Comparison of ENCODE assay signal across 8 cellular contexts in the genomic region with DNA sequence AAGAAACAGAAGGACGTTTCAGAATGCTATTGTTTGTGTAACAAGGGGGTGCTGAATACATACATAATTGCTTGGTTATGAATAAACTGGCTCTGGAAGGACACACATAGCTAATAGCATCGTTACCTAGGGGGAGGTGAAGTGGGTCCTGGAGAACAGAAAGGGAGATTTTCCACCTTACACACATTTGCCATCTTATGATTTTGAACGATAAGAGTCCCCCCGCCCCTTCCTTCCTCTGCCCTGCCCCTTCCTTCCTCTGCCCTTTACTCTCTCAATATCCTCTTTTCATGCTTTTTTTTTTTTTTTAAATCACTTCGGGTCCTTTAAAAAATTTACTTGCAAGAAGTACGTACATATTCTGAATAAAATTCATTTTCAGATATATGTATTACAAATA. TPM values are rescaled to one million over a fixed set of nuclear protein-coding genes. Genes with fewer than 3 reads are reported as not detected.
DNase-seq lines count a peak whose midpoint lies in the region; ATAC-seq and TF ChIP-seq lines count a peak whose summit lies in the region.

No MANE protein-coding gene starts in this region.

- no peaks in the 10 kb centered on the region for H3K9me2 ChIP-seq in MM.1S (replicated peaks; ENCODE audit: insufficient read depth, low read length)

- H3K36me3 ChIP-seq in A673 (ENCODE audit: insufficient read depth, low read length, poor library complexity, severe bottlenecking) (no peaks in the 10 kb centered on the region), MM.1S (replicated peaks; ENCODE audit: insufficient read depth, low read length) (no peaks in the 10 kb centered on the region)
- peaks cover 0 to 5% (median 0%) of the 10 kb centered on the region in 3 experiments for H3K36me3 ChIP-seq in naive thymus-derived CD4-positive, alpha-beta T cell (ENCODE audit: control insufficient read depth in 2 of 3, insufficient read depth in 3 of 3, low read length in 3 of 3)

- H3K4me3 ChIP-seq in A673 (ENCODE audit: low read depth, low read length, poor library complexity, severe bottlenecking) = peak overlapping the region; percentile 78
- peak overlapping the region; percentile 93 for H3K4me3 ChIP-seq in MM.1S (ENCODE audit: low read length)
- H3K4me3 ChIP-seq in naive thymus-derived CD4-positive, alpha-beta T cell (ENCODE audit: low read length) = peak overlapping the region; percentile 86

- peaks cover 36% of the 10 kb centered on the region for H3K79me2 ChIP-seq in MM.1S (ENCODE audit: low read length)

- no peaks in the 10 kb centered on the region for H3K9me3 Mint-ChIP-seq in activated T-cell treated with anti-CD3 and anti-CD28 coated beads, Interleukin-2, amount 50 U/mL, for 4 hours
- peaks cover 0 to 4% (median 0%) of the 10 kb centered on the region in 11 donors for H3K9me3 Mint-ChIP-seq in naive thymus-derived CD4-positive, alpha-beta T cell

- peak overlapping the region; percentile 98 for H3K4me2 ChIP-seq in MM.1S (ENCODE audit: low read depth, low read length)

- POLR2A ChIA-PET in A673 (lab: Charles Lee; ENCODE audit: low non-redundant PET) = interaction anchor here (0.7 kb wide), 1 partner anchor 347 kb away, joined by 3 read pairs; no protein-coding TSS in a partner anchor
- POLR2A ChIA-PET in naive thymus-derived CD4-positive, alpha-beta T cell (lab: Charles Lee) = interaction anchor here (1.2 to 2.8 kb wide), 6 partner anchors 45 to 162 kb away, joined by 3 to 12 read pairs (median 5); partner anchors contain the start of gene USP22

- peak overlapping the region; percentile 80 for H2AFZ ChIP-seq in MM.1S (ENCODE audit: low read length)

- peak; percentile 7 for DNase-seq in A673 (ENCODE audit: low spot score)
- peak; percentile 50 for DNase-seq in MM.1S
- peak; percentile 46 for DNase-seq in activated T-cell treated with anti-CD3 and anti-CD28 coated beads, Interleukin-2, amount 50 U/mL, for 4 hours
- DNase-seq in naive thymus-derived CD4-positive, alpha-beta T cell = peak in 7 of 9 donors; percentile 57 to 87 (median 72)
- no peak for DNase-seq in SW 1271 (lab: John Stamatoyannopoulos, UW)
- DNase-seq in head of caudate nucleus = no peak
- no peak for DNase-seq in NCI-H1092 (lab: John Stamatoyannopoulos, UW)

- H3K9me3 ChIP-seq in A673 (ENCODE audit: low read depth, low read length, poor library complexity, severe bottlenecking) (no peaks in the 10 kb centered on the region), MM.1S (replicated peaks; ENCODE audit: insufficient read depth, low read length) (no peaks in the 10 kb centered on the region)
- H3K9me3 ChIP-seq in naive thymus-derived CD4-positive, alpha-beta T cell (ENCODE audit: control insufficient read depth in 2 of 3, low read length in 3 of 3) = no peaks in the 10 kb centered on the region

- no peak overlapping the region for H3K27ac ChIP-seq in A673 (ENCODE audit: low read depth, low read length, poor library complexity, severe bottlenecking)
- H3K27ac ChIP-seq in MM.1S (ENCODE audit: low read length) = peak overlapping the region; percentile 78; the same call in 1 of the 2 replicates
- peak overlapping the region; percentile 84 for H3K27ac ChIP-seq in naive thymus-derived CD4-positive, alpha-beta T cell (ENCODE audit: low read depth, low read length)

- TF ChIP-seq CTCF in A673 (conservative IDR thresholded peaks at IDR 0.05; ENCODE audit: low read depth, low read length) (no peak), MM.1S (IDR thresholded peaks at IDR 0.05; ENCODE audit: low read length) (no peak)

- BruUV-seq in A673 (replicated peaks; lab: Mats Ljungman, UMichigan) = no TSS peak

- peak overlapping the region; percentile 93 to 99 (median 98) for H3K27ac Mint-ChIP-seq in naive thymus-derived CD4-positive, alpha-beta T cell

- no peaks in the 10 kb centered on the region for H3K27me3 Mint-ChIP-seq in activated T-cell treated with anti-CD3 and anti-CD28 coated beads, Interleukin-2, amount 50 U/mL, for 4 hours (ENCODE audit: low read depth)
- H3K27me3 Mint-ChIP-seq in naive thymus-derived CD4-positive, alpha-beta T cell = peaks cover 0 to 15% (median 0%) of the 10 kb centered on the region in 5 donors

- H3K27me3 ChIP-seq in A673 (replicated peaks; ENCODE audit: insufficient read depth, low read depth, low read length, poor library complexity) (peaks cover 3% of the 10 kb centered on the region), MM.1S (replicated peaks; ENCODE audit: insufficient read depth, low read length) (no peaks in the 10 kb centered on the region)
- no peaks in the 10 kb centered on the region for H3K27me3 ChIP-seq in naive thymus-derived CD4-positive, alpha-beta T cell (ENCODE audit: control insufficient read depth in 2 of 2, insufficient read depth in 2 of 2, low read length in 2 of 2)

- H4K20me1 ChIP-seq in MM.1S (ENCODE audit: insufficient read depth, low read length) = no peaks in the 10 kb centered on the region

- H3K4me1 Mint-ChIP-seq in activated T-cell treated with anti-CD3 and anti-CD28 coated beads, Interleukin-2, amount 50 U/mL, for 4 hours (ENCODE audit: low read depth) = peaks cover 31% of the 10 kb centered on the region
- peaks cover 26 to 54% (median 43%) of the 10 kb centered on the region in 7 donors for H3K4me1 Mint-ChIP-seq in naive thymus-derived CD4-positive, alpha-beta T cell

- peak overlapping the region; percentile 86; the same call in 1 of the 2 replicates for H3K9ac ChIP-seq in MM.1S (ENCODE audit: low read length)

- H3F3A ChIP-seq in MM.1S (ENCODE audit: insufficient read depth, low read length) = peaks cover 13% of the 10 kb centered on the region; the same call in 1 of the 2 replicates

- H3K36me3 Mint-ChIP-seq in activated T-cell treated with anti-CD3 and anti-CD28 coated beads, Interleukin-2, amount 50 U/mL, for 4 hours (ENCODE audit: insufficient read depth) = no peaks in the 10 kb centered on the region
- peaks cover 0 to 2% (median 0%) of the 10 kb centered on the region in 5 donors for H3K36me3 Mint-ChIP-seq in naive thymus-derived CD4-positive, alpha-beta T cell

- H3K4me1 ChIP-seq in A673 (ENCODE audit: insufficient read depth, low read length, poor library complexity, severe bottlenecking) (peaks cover 12% of the 10 kb centered on the region), MM.1S (ENCODE audit: low read length) (no peaks in the 10 kb centered on the region)
- peaks cover 18 to 19% of the 10 kb centered on the region in 2 donors for H3K4me1 ChIP-seq in naive thymus-derived CD4-positive, alpha-beta T cell (ENCODE audit: control insufficient read depth in 2 of 2, insufficient read depth in 2 of 2, low read length in 2 of 2)

- ATAC-seq in activated T-cell treated with anti-CD3 and anti-CD28 coated beads, Interleukin-2, amount 50 U/mL, for 4 hours = no peak
- ATAC-seq in naive thymus-derived CD4-positive, alpha-beta T cell = peak; percentile 70
- ATAC-seq in HG03039 (IDR thresholded peaks at IDR 0.05; ENCODE audit: unreplicated experiment) = no peak

- CTCF ChIA-PET in A673 (lab: Charles Lee) = no interaction called here
- CTCF ChIA-PET in naive thymus-derived CD4-positive, alpha-beta T cell (lab: Charles Lee) = no interaction called here

- intact Hi-C loops in A673 (cut with micrococcal nuclease; ENCODE audit: unreplicated experiment) = no loop called here
- intact Hi-C loops in naive thymus-derived CD4-positive, alpha-beta T cell (cut with micrococcal nuclease) = loop anchor here (1.0 to 5.0 kb wide), 12 partner anchors 27 to 425 kb away; partner anchors contain the start of genes MAP2K3 (in 2 of the 2), TMEM11 (in 2 of the 2), USP22 (in 2 of the 2) and NATD1 (in 1 of the 2)
- intact Hi-C loops in head of caudate nucleus (cut with DNase I) = no loop called here

- peak overlapping the region; percentile 96 for H3K4me3 Mint-ChIP-seq in activated T-cell treated with anti-CD3 and anti-CD28 coated beads, Interleukin-2, amount 50 U/mL, for 4 hours
- H3K4me3 Mint-ChIP-seq in naive thymus-derived CD4-positive, alpha-beta T cell = peak overlapping the region; percentile 90 to 100 (median 97)

RNA-seq across cellular contexts. Expression of gene DHRS7B, which starts 0.9 kb away (rescaled TPM):
- 19.0 and 23.4 TPM in 2 replicates for total RNA-seq in A673 (2021)
- total RNA-seq in activated T-cell treated with anti-CD3 and anti-CD28 coated beads, Interleukin-2, amount 50 U/mL, for 4 hours = 10 to 100 TPM; 13.3 to 17.1 (median 15.8) TPM
- total RNA-seq in naive thymus-derived CD4-positive, alpha-beta T cell = 10 to 100 TPM in 2 of 5 experiments, 1 to 10 TPM in 3; 7.5 to 15.1 (median 10.0) TPM
- polyA plus RNA-seq in naive thymus-derived CD4-positive, alpha-beta T cell = 10 to 100 TPM in 1 of 2 donors, 1 to 10 TPM in 1; 5.9 to 13.7 TPM

Comparison
In these comparisons a context has a peak if more than half of its experiments do, and no peak if none do; other contexts are left out.
1. DNase-seq: peak in A673 (single experiment), MM.1S (single experiment), activated T-cell treated with anti-CD3 and anti-CD28 coated beads, Interleukin-2, amount 50 U/mL, for 4 hours (single experiment) and naive thymus-derived CD4-positive, alpha-beta T cell (7 of 9); none in SW 1271 (0 of 2), head of caudate nucleus (0 of 42) and NCI-H1092 (single experiment).
2. intact Hi-C loops: an anchor here in naive thymus-derived CD4-positive, alpha-beta T cell (1.0 to 5.0 kb wide); none called in A673 and head of caudate nucleus.
3. Peak in every context shown above with its lines, with median percentiles within 50 percentile points of each other: H3K4me3 ChIP-seq.